In genomic region chr7:101899616-101900015, GRCh38 we compare ENCODE assay signal across 1 cellular context.
TF ChIP-seq lines count a peak whose summit lies in the region.

No MANE protein-coding gene starts in this region.

TF ChIP-seq in HepG2, 621 proteins besides CTCF, POLR2A, EP300 and RAD21 (continued from another document):
- TF ChIP-seq RERE (CRISPR knock-in tag; IDR thresholded peaks at IDR 0.05; ENCODE audit: low read depth) (no peak), TRAFD1 (CRISPR knock-in tag; IDR thresholded peaks at IDR 0.05; ENCODE audit: borderline replicate concordance) (no peak), SNAPC2 (CRISPR knock-in tag; IDR thresholded peaks at IDR 0.05) (no peak), HDAC2 (CRISPR knock-in tag; IDR thresholded peaks at IDR 0.05) (no peak), IRF2 (CRISPR knock-in tag; IDR thresholded peaks at IDR 0.05) (no peak)
